12 cellular contexts compared by ENCODE assay signal in the genomic region with DNA sequence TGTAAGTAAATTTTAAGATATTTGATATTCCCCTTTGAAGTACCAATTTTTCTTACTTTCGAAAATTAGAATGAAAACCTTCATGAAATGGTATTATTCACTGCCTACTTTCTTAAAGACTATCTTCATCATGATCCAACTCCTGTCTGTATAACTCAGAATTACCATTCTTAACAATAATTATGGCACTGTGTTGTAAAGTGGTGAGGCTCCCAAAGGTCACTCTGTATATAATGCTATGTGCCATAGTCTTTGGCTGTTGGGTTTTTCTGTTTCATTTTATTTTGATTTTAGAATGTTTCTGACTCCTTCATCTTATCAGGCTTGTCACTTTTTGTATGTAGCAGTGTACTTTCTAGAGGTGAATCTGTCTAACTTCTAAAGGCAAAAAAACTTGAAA. TPM values are rescaled to one million over a fixed set of nuclear protein-coding genes. Genes with fewer than 3 reads are reported as not detected.
DNase-seq lines count a peak whose midpoint lies in the region; ATAC-seq and TF ChIP-seq lines count a peak whose summit lies in the region.
"Had no signal": no experiment of that assay in that cellular context is flagged by ENCODE, and none has a peak within 500 bp of the region (broad histone marks: within the 10 kb centered on the region; RNA-seq: fewer than 3 reads in every experiment).

No MANE protein-coding gene starts in this region.

- H3K36me3 Mint-ChIP-seq in activated T-cell treated with anti-CD3 and anti-CD28 coated beads, Interleukin-2, amount 50 U/mL, for 72 hours (ENCODE audit: insufficient read depth in 2 of 2): peaks cover 3 to 15% of the 10 kb centered on the region in 2 donors
- H3K36me3 Mint-ChIP-seq in activated T-cell treated with anti-CD3 and anti-CD28 coated beads, Interleukin-2, amount 50 U/mL, for 4 hours (ENCODE audit: insufficient read depth): peaks cover 30% of the 10 kb centered on the region
- peaks cover 7% of the 10 kb centered on the region for H3K36me3 Mint-ChIP-seq in T-helper 17 cell (ENCODE audit: low read depth)
- peaks cover 23% of the 10 kb centered on the region for H3K36me3 Mint-ChIP-seq in activated naive CD8-positive, alpha-beta T cell treated with anti-CD3 and anti-CD28 coated beads, Interleukin-2, amount 50 U/mL, for 24 hours (ENCODE audit: low read depth)

- peak overlapping the region; percentile 33 for H3K27ac Mint-ChIP-seq in activated T-cell treated with anti-CD3 and anti-CD28 coated beads, Interleukin-2, amount 50 U/mL, for 72 hours
- H3K27ac Mint-ChIP-seq in T-helper 17 cell: peak overlapping the region; percentile 90
- H3K27ac Mint-ChIP-seq in activated naive CD8-positive, alpha-beta T cell treated with anti-CD3 and anti-CD28 coated beads, Interleukin-2, amount 50 U/mL, for 24 hours: peak overlapping the region; percentile 6
- H3K27ac Mint-ChIP-seq: B cell; CD8-positive, alpha-beta memory T cell had no signal

- peaks cover 4% of the 10 kb centered on the region for H4K20me1 ChIP-seq in osteoblast (ENCODE audit: insufficient read depth, low read length)

- no peak overlapping the region for H3K4me2 ChIP-seq in osteoblast (ENCODE audit: insufficient read depth, low read length)
- H3K4me2 ChIP-seq: BLaER1 treated with 17β-estradiol and CSF1 and Interleukin-3, amounts not matched to agents 10 nM and 100 nM had no signal

- no peak overlapping the region for H2AFZ ChIP-seq in osteoblast (ENCODE audit: low read length)
- H2AFZ ChIP-seq: GM23248 had no signal

- TF ChIP-seq CTCF in osteoblast (IDR thresholded peaks at IDR 0.05; ENCODE audit: extremely low read depth, low read depth, low read length): no peak

- H3K27me3 Mint-ChIP-seq in activated T-cell treated with anti-CD3 and anti-CD28 coated beads, Interleukin-2, amount 50 U/mL, for 72 hours (ENCODE audit: low read depth): no peaks in the 10 kb centered on the region
- H3K27me3 Mint-ChIP-seq in activated T-cell treated with anti-CD3 and anti-CD28 coated beads, Interleukin-2, amount 50 U/mL, for 4 hours (ENCODE audit: low read depth): no peaks in the 10 kb centered on the region
- no peaks in the 10 kb centered on the region for H3K27me3 Mint-ChIP-seq in T-helper 17 cell
- no peaks in the 10 kb centered on the region for H3K27me3 Mint-ChIP-seq in activated naive CD8-positive, alpha-beta T cell treated with anti-CD3 and anti-CD28 coated beads, Interleukin-2, amount 50 U/mL, for 24 hours
- H3K27me3 Mint-ChIP-seq: B cell; CD8-positive, alpha-beta memory T cell had no signal

- DNase-seq in activated T-cell treated with anti-CD3 and anti-CD28 coated beads, Interleukin-2, amount 50 U/mL, for 72 hours: no peak
- no peak for DNase-seq in activated T-cell treated with anti-CD3 and anti-CD28 coated beads, Interleukin-2, amount 50 U/mL, for 4 hours
- no peak for DNase-seq in T-helper 17 cell
- DNase-seq in activated naive CD8-positive, alpha-beta T cell treated with anti-CD3 and anti-CD28 coated beads, Interleukin-2, amount 50 U/mL, for 24 hours: no peak
- no peak for DNase-seq in DMS 273 (lab: John Stamatoyannopoulos, UW; ENCODE audit: unreplicated experiment)
- DNase-seq in osteoblast (ENCODE audit: insufficient read length, low spot score, missing footprints): no peak
- DNase-seq: CD8-positive, alpha-beta memory T cell; COR-L47; GM23248 had no signal

- H3K79me2 ChIP-seq in osteoblast (ENCODE audit: insufficient read depth, low read length): peaks cover 82% of the 10 kb centered on the region

- peaks cover 4 to 5% of the 10 kb centered on the region in 2 donors for H3K9me3 Mint-ChIP-seq in activated T-cell treated with anti-CD3 and anti-CD28 coated beads, Interleukin-2, amount 50 U/mL, for 72 hours
- H3K9me3 Mint-ChIP-seq in activated T-cell treated with anti-CD3 and anti-CD28 coated beads, Interleukin-2, amount 50 U/mL, for 4 hours: peaks cover 5% of the 10 kb centered on the region
- H3K9me3 Mint-ChIP-seq in activated naive CD8-positive, alpha-beta T cell treated with anti-CD3 and anti-CD28 coated beads, Interleukin-2, amount 50 U/mL, for 24 hours: peaks cover 4% of the 10 kb centered on the region

- H3K36me3 ChIP-seq in osteoblast (ENCODE audit: insufficient read depth, low read length): peaks cover 3% of the 10 kb centered on the region
- H3K36me3 ChIP-seq: HAP-1 had no signal

- H3K4me1 ChIP-seq in osteoblast (ENCODE audit: insufficient read depth, low read length): peaks cover 37% of the 10 kb centered on the region

- H3K27me3 ChIP-seq in osteoblast (ENCODE audit: insufficient read depth, low read length): no peaks in the 10 kb centered on the region
- H3K27me3 ChIP-seq: BLaER1 treated with 17β-estradiol and CSF1 and Interleukin-3, amounts not matched to agents 10 nM and 100 nM had no signal

- ATAC-seq in activated T-cell treated with anti-CD3 and anti-CD28 coated beads, Interleukin-2, amount 50 U/mL, for 72 hours (replicated peaks in 1 of 2): no peak
- ATAC-seq in activated T-cell treated with anti-CD3 and anti-CD28 coated beads, Interleukin-2, amount 50 U/mL, for 4 hours: no peak
- ATAC-seq in T-helper 17 cell: no peak
- ATAC-seq in activated naive CD8-positive, alpha-beta T cell treated with anti-CD3 and anti-CD28 coated beads, Interleukin-2, amount 50 U/mL, for 24 hours: peak; percentile 40

- H3K9me3 ChIP-seq in T-helper 17 cell (ENCODE audit: control insufficient read depth, low read length, poor library complexity, severe bottlenecking): no peaks in the 10 kb centered on the region
- no peaks in the 10 kb centered on the region for H3K9me3 ChIP-seq in osteoblast (ENCODE audit: low read depth, low read length)
- H3K9me3 ChIP-seq: HAP-1 had no signal

- no peak overlapping the region for H3K27ac ChIP-seq in osteoblast (ENCODE audit: low read depth, low read length)
- H3K27ac ChIP-seq: BLaER1 treated with 17β-estradiol and CSF1 and Interleukin-3, amounts not matched to agents 10 nM and 100 nM; GM23248 had no signal

- H3K4me1 Mint-ChIP-seq in activated T-cell treated with anti-CD3 and anti-CD28 coated beads, Interleukin-2, amount 50 U/mL, for 72 hours (ENCODE audit: low read depth): peaks cover 94% of the 10 kb centered on the region
- H3K4me1 Mint-ChIP-seq in activated T-cell treated with anti-CD3 and anti-CD28 coated beads, Interleukin-2, amount 50 U/mL, for 4 hours (ENCODE audit: low read depth): peaks cover 80% of the 10 kb centered on the region
- H3K4me1 Mint-ChIP-seq in T-helper 17 cell: peaks cover 42% of the 10 kb centered on the region
- H3K4me1 Mint-ChIP-seq in activated naive CD8-positive, alpha-beta T cell treated with anti-CD3 and anti-CD28 coated beads, Interleukin-2, amount 50 U/mL, for 24 hours: peaks cover 94% of the 10 kb centered on the region

- H3K4me3 Mint-ChIP-seq in activated T-cell treated with anti-CD3 and anti-CD28 coated beads, Interleukin-2, amount 50 U/mL, for 72 hours: no peak overlapping the region
- no peak overlapping the region for H3K4me3 Mint-ChIP-seq in activated T-cell treated with anti-CD3 and anti-CD28 coated beads, Interleukin-2, amount 50 U/mL, for 4 hours
- no peak overlapping the region for H3K4me3 Mint-ChIP-seq in T-helper 17 cell
- H3K4me3 Mint-ChIP-seq in activated naive CD8-positive, alpha-beta T cell treated with anti-CD3 and anti-CD28 coated beads, Interleukin-2, amount 50 U/mL, for 24 hours: no peak overlapping the region
- H3K4me3 Mint-ChIP-seq: B cell; CD8-positive, alpha-beta memory T cell had no signal

- no peak overlapping the region for H3K4me3 ChIP-seq in osteoblast (ENCODE audit: insufficient read depth, low read length)
- H3K4me3 ChIP-seq: BLaER1 treated with 17β-estradiol and CSF1 and Interleukin-3, amounts not matched to agents 10 nM and 100 nM; GM23248; HAP-1 had no signal

RNA-seq across cellular contexts. Expression of a gene that starts 52.4 kb away (rescaled TPM):
- total RNA-seq in activated T-cell treated with anti-CD3 and anti-CD28 coated beads, Interleukin-2, amount 50 U/mL, for 72 hours: 10 to 100 TPM; 30.5 to 34.6 TPM
- 10 to 100 TPM; 27.3 to 29.8 (median 29.2) TPM for total RNA-seq in activated T-cell treated with anti-CD3 and anti-CD28 coated beads, Interleukin-2, amount 50 U/mL, for 4 hours
- total RNA-seq in T-helper 17 cell (10 to 100 TPM; 29.2 to 34.9 TPM), osteoblast (17.4 and 19.2 TPM in 2 replicates)

Comparison
In these comparisons a context has a peak if more than half of its experiments do, and no peak if none do; other contexts are left out.
1. H3K27ac Mint-ChIP-seq: peak in every context shown above with its lines; median percentile 90 in T-helper 17 cell; 33 in activated T-cell treated with anti-CD3 and anti-CD28 coated beads, Interleukin-2, amount 50 U/mL, for 72 hours; 6 in activated naive CD8-positive, alpha-beta T cell treated with anti-CD3 and anti-CD28 coated beads, Interleukin-2, amount 50 U/mL, for 24 hours.